In the genomic region with DNA sequence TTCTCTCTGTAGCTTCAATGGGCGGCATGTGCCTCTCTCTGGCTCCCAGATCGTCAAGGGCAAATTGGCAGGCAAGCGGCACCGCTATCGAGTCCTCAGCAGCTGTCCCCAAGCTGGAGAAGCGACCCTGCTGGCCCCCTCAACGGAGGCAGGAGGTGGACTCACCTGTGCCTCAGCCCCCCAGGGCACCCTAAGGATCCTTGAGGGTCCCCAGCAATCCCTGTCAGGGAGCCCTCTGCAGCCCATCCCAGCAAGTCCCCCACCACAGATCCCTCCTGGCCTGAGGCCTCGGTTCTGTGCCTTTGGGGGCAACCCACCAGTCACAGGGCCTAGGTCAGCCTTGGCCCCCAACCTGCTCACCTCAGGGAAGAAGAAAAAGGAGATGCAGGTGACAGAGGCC, we compare ENCODE assay signal across 14 cellular contexts. TPM values are rescaled to one million over a fixed set of nuclear protein-coding genes. Genes with fewer than 3 reads are reported as not detected.
DNase-seq lines count a peak whose midpoint lies in the region; ATAC-seq, FAIRE-seq and TF ChIP-seq lines count a peak whose summit lies in the region.
"Had no signal": no experiment of that assay in that cellular context is flagged by ENCODE, and none has a peak within 500 bp of the region (broad histone marks: within the 10 kb centered on the region; RNA-seq: fewer than 3 reads in every experiment).

No MANE protein-coding gene starts in this region.

- H4K20me1 ChIP-seq in PC-3 (ENCODE audit: low read length) = no peaks in the 10 kb centered on the region

- H2BK120ac ChIP-seq in neuronal stem cell (ENCODE audit: low read depth, low read length) = no peak overlapping the region

- H3K4me3 ChIP-seq in PC-3 (ENCODE audit: low read length) = peak overlapping the region; percentile 97; the same call in 1 of the 2 replicates
- H3K4me3 ChIP-seq in neuronal stem cell (ENCODE audit: low read length in 2 of 2) = no peak overlapping the region
- no peak overlapping the region for H3K4me3 ChIP-seq in kidney (ENCODE audit: low read length in 2 of 2)
- H3K4me3 ChIP-seq: upper lobe of right lung had no signal

- H3K79me1 ChIP-seq in neuronal stem cell (ENCODE audit: low read depth, low read length) = peaks cover 2% of the 10 kb centered on the region

- CTCF ChIA-PET in PC-3 (lab: Charles Lee) = interaction anchor here (1.0 kb wide), 1 partner anchor 71 kb away, joined by 3 read pairs; no protein-coding TSS in a partner anchor

- no peak overlapping the region for H2AK5ac ChIP-seq in neuronal stem cell (ENCODE audit: low read depth, low read length)

- H3K79me2 ChIP-seq in PC-3 (ENCODE audit: low read length) = peaks cover 49% of the 10 kb centered on the region

- peaks cover 4% of the 10 kb centered on the region; the same call in 1 of the 2 replicates for H3K36me3 ChIP-seq in PC-3 (ENCODE audit: low read depth, low read length)
- H3K36me3 ChIP-seq in neuronal stem cell (replicated peaks in 1 of 2; ENCODE audit: control insufficient read depth in 2 of 2, insufficient read depth in 2 of 2, low read length in 2 of 2) = peaks cover 4 to 40% of the 10 kb centered on the region in 2 donors
- H3K36me3 ChIP-seq in kidney (ENCODE audit: control insufficient read depth in 1 of 2, insufficient read depth in 2 of 2, low read length in 2 of 2) = no peaks in the 10 kb centered on the region

- POLR2A ChIA-PET in PC-3 (lab: Charles Lee; ENCODE audit: unreplicated experiment) = no interaction called here

- DNase-seq in activated naive CD4-positive, alpha-beta T cell (lab: John Stamatoyannopoulos, UW) = no peak
- DNase-seq in PC-3 (no peak), chondrocyte (ENCODE audit: low spot score) (no peak), neuronal stem cell (ENCODE audit: low spot score) (no peak), kidney (no peak)
- DNase-seq in stimulated activated naive B cell treated with anti-CD40 and anti-IgM and Interleukin-4, amounts not matched to agents 10 μg/mL and 1 μg/mL and 100 μg/mL, for 72 hours = no peak
- no peak for DNase-seq in NK-92 treated with Interleukin-12 subunit alpha and Interleukin-12 subunit beta, amount 100 ng/mL, for 24 hours (lab: John Stamatoyannopoulos, UW)
- DNase-seq: hypothalamus, KG1, NCI-H1436, NCI-H510A treated with DMSO at 0.1 percent for 48 hours, T1000, upper lobe of right lung had no signal

- H3K23ac ChIP-seq in neuronal stem cell (ENCODE audit: low read depth, low read length, poor library complexity) = no peak overlapping the region

- H3K27ac Mint-ChIP-seq in activated naive CD4-positive, alpha-beta T cell treated with anti-CD3 and anti-CD28 coated beads, Interleukin-2, amount 50 U/mL, for 24 hours = no peak overlapping the region
- H3K27ac Mint-ChIP-seq in chondrocyte (ENCODE audit: unreplicated experiment) = peak overlapping the region; percentile 41
- H3K27ac Mint-ChIP-seq in stimulated activated naive B cell treated with anti-CD40 and anti-IgM and Interleukin-4, amounts not matched to agents 10 μg/mL and 1 μg/mL and 100 μg/mL, for 72 hours = peak overlapping the region; percentile 82

- no CpG with 5 or more reads among the region's 8 CpGs for WGBS in neuronal stem cell (ENCODE audit: extremely low coverage in 2 of 2, insufficient read length in 2 of 2, insufficient replicate concordance in 1 of 2), 2 donors

- no peak overlapping the region for H4K8ac ChIP-seq in neuronal stem cell (ENCODE audit: low read depth, low read length)

- H3K9me2 ChIP-seq in PC-3 (replicated peaks; ENCODE audit: low read length) = no peaks in the 10 kb centered on the region

- no peaks in the 10 kb centered on the region for H3K27me3 ChIP-seq in PC-3 (ENCODE audit: low read length)
- peaks cover 6 to 20% (median 18%) of the 10 kb centered on the region in 3 experiments for H3K27me3 ChIP-seq in neuronal stem cell (ENCODE audit: control insufficient read depth in 3 of 3, insufficient read depth in 3 of 3, low read depth in 1 of 3, low read length in 3 of 3)
- H3K27me3 ChIP-seq: upper lobe of right lung had no signal

- H2BK12ac ChIP-seq in neuronal stem cell (ENCODE audit: low read length) = no peak overlapping the region

- no peak for TF ChIP-seq CTCF in PC-3 (conservative IDR thresholded peaks at IDR 0.05; ENCODE audit: low read depth, low read length)
- TF ChIP-seq CTCF in chondrocyte (IDR thresholded peaks at IDR 0.05) = no peak
- no peak for TF ChIP-seq CTCF in kidney (IDR thresholded peaks at IDR 0.05; ENCODE audit: borderline replicate concordance, extremely low read depth, insufficient read depth)

- BruUV-seq in PC-3 (replicated peaks; lab: Mats Ljungman, UMichigan) = no TSS peak

- no peak for ATAC-seq in PC-3
- no peak for ATAC-seq in stimulated activated naive B cell treated with anti-CD40 and anti-IgM and Interleukin-4, amounts not matched to agents 10 μg/mL and 1 μg/mL and 100 μg/mL, for 72 hours (replicated peaks)
- ATAC-seq: upper lobe of right lung had no signal

- H3K27me3 Mint-ChIP-seq in activated naive CD4-positive, alpha-beta T cell treated with anti-CD3 and anti-CD28 coated beads, Interleukin-2, amount 50 U/mL, for 24 hours = peaks cover 13% of the 10 kb centered on the region
- no peaks in the 10 kb centered on the region for H3K27me3 Mint-ChIP-seq in chondrocyte (ENCODE audit: low read depth)
- H3K27me3 Mint-ChIP-seq in stimulated activated naive B cell treated with anti-CD40 and anti-IgM and Interleukin-4, amounts not matched to agents 10 μg/mL and 1 μg/mL and 100 μg/mL, for 72 hours = peaks cover 22% of the 10 kb centered on the region in 2 donors

- H3K4me1 ChIP-seq in PC-3 (ENCODE audit: insufficient read depth, low read length) (peaks cover 18% of the 10 kb centered on the region; the same call in 1 of the 2 replicates), neuronal stem cell (ENCODE audit: control insufficient read depth in 2 of 2, insufficient read depth in 1 of 2, low read depth in 1 of 2, low read length in 2 of 2) (peaks cover 12 to 16% of the 10 kb centered on the region in 2 donors), kidney (ENCODE audit: control insufficient read depth in 1 of 2, insufficient read depth in 1 of 2, low read depth in 1 of 2, low read length in 2 of 2) (peaks cover 5 to 10% of the 10 kb centered on the region in 2 donors)

- peak overlapping the region; percentile 98 for H3K4me3 Mint-ChIP-seq in activated naive CD4-positive, alpha-beta T cell treated with anti-CD3 and anti-CD28 coated beads, Interleukin-2, amount 50 U/mL, for 24 hours
- H3K4me3 Mint-ChIP-seq in chondrocyte (ENCODE audit: unreplicated experiment) = no peak overlapping the region
- peak overlapping the region; percentile 20 to 67 for H3K4me3 Mint-ChIP-seq in stimulated activated naive B cell treated with anti-CD40 and anti-IgM and Interleukin-4, amounts not matched to agents 10 μg/mL and 1 μg/mL and 100 μg/mL, for 72 hours

- H2AFZ ChIP-seq in PC-3 (ENCODE audit: low read length) (no peak overlapping the region), neuronal stem cell (ENCODE audit: low read length) (no peak overlapping the region)

- peaks cover 50% of the 10 kb centered on the region for H3K4me1 Mint-ChIP-seq in activated naive CD4-positive, alpha-beta T cell treated with anti-CD3 and anti-CD28 coated beads, Interleukin-2, amount 50 U/mL, for 24 hours
- H3K4me1 Mint-ChIP-seq in chondrocyte (ENCODE audit: low read depth) = peaks cover 30% of the 10 kb centered on the region
- peaks cover 38 to 54% of the 10 kb centered on the region in 2 donors for H3K4me1 Mint-ChIP-seq in stimulated activated naive B cell treated with anti-CD40 and anti-IgM and Interleukin-4, amounts not matched to agents 10 μg/mL and 1 μg/mL and 100 μg/mL, for 72 hours

- no peak overlapping the region for H3K4ac ChIP-seq in neuronal stem cell (ENCODE audit: low read length)

- H3K4me2 ChIP-seq in PC-3 (ENCODE audit: low read length) (peak overlapping the region; percentile 84), neuronal stem cell (ENCODE audit: insufficient read depth, low read length, poor library complexity, severe bottlenecking) (no peak overlapping the region)

- FAIRE-seq in kidney (lab: Jason Lieb, UNC) = no peak

- H3K9me3 ChIP-seq in PC-3 (ENCODE audit: low read length) (no peaks in the 10 kb centered on the region), neuronal stem cell (replicated peaks in 1 of 2; ENCODE audit: control insufficient read depth in 2 of 2, insufficient read depth in 1 of 2, low read depth in 1 of 2, low read length in 2 of 2) (no peaks in the 10 kb centered on the region), kidney (ENCODE audit: control insufficient read depth in 1 of 2, low read length in 2 of 2) (no peaks in the 10 kb centered on the region)
- H3K9me3 ChIP-seq: upper lobe of right lung had no signal

- no peak overlapping the region for H2BK15ac ChIP-seq in neuronal stem cell (ENCODE audit: low read length)

- intact Hi-C loops in PC-3 (cut with micrococcal nuclease) (no loop called here), kidney (cut with DNase I) (no loop called here)

- no peaks in the 10 kb centered on the region for H3F3A ChIP-seq in PC-3 (ENCODE audit: low read length, unreplicated experiment)

- no peak overlapping the region for H4K91ac ChIP-seq in neuronal stem cell (ENCODE audit: low read depth, low read length, poor library complexity)

- H2BK5ac ChIP-seq in neuronal stem cell (ENCODE audit: low read length) = no peak overlapping the region

- no peak overlapping the region for H3K18ac ChIP-seq in neuronal stem cell (ENCODE audit: low read length)

- peaks cover 7% of the 10 kb centered on the region for H3K36me3 Mint-ChIP-seq in activated naive CD4-positive, alpha-beta T cell treated with anti-CD3 and anti-CD28 coated beads, Interleukin-2, amount 50 U/mL, for 24 hours
- peaks cover 8% of the 10 kb centered on the region for H3K36me3 Mint-ChIP-seq in chondrocyte (ENCODE audit: low read depth)
- peaks cover 16 to 27% of the 10 kb centered on the region in 2 donors for H3K36me3 Mint-ChIP-seq in stimulated activated naive B cell treated with anti-CD40 and anti-IgM and Interleukin-4, amounts not matched to agents 10 μg/mL and 1 μg/mL and 100 μg/mL, for 72 hours

- no peak overlapping the region for H3K27ac ChIP-seq in PC-3 (ENCODE audit: low read length)
- H3K27ac ChIP-seq in neuronal stem cell (replicated peaks; ENCODE audit: low read length) = no peak overlapping the region
- H3K27ac ChIP-seq in kidney (ENCODE audit: low read depth in 2 of 2, low read length in 2 of 2) = no peak overlapping the region
- H3K27ac ChIP-seq: upper lobe of right lung had no signal

- H3K9ac ChIP-seq in PC-3 (ENCODE audit: low read length) (no peak overlapping the region), neuronal stem cell (ENCODE audit: low read depth, low read length, poor library complexity) (no peak overlapping the region), kidney (ENCODE audit: low read length in 2 of 2) (no peak overlapping the region)

- no peaks in the 10 kb centered on the region for H3K9me3 Mint-ChIP-seq in activated naive CD4-positive, alpha-beta T cell treated with anti-CD3 and anti-CD28 coated beads, Interleukin-2, amount 50 U/mL, for 24 hours
- H3K9me3 Mint-ChIP-seq in chondrocyte (ENCODE audit: low read depth) = no peaks in the 10 kb centered on the region
- H3K9me3 Mint-ChIP-seq in stimulated activated naive B cell treated with anti-CD40 and anti-IgM and Interleukin-4, amounts not matched to agents 10 μg/mL and 1 μg/mL and 100 μg/mL, for 72 hours = no peaks in the 10 kb centered on the region

- no peak overlapping the region for H3K14ac ChIP-seq in neuronal stem cell (ENCODE audit: low read length)

RNA-seq across cellular contexts. Expression of a gene that starts 1.7 kb away (rescaled TPM):
- total RNA-seq in PC-3 (2014; rRNA removed) (25.9 and 43.0 TPM in 2 replicates), chondrocyte (7.3 to 10.4 TPM (median 9.6 TPM) in 3 replicates), kidney (3.9 TPM)
- polyA plus RNA-seq in neuronal stem cell (2013, experiment 1 of 2) = 6.4 TPM
- polyA plus RNA-seq in neuronal stem cell (2013, experiment 2 of 2) = 6.4 TPM
- 2.4 TPM for polyA plus RNA-seq in kidney (ENCODE audit: insufficient read depth, low read depth, low replicate concordance)

RNA-seq across cellular contexts. Expression of a gene that starts 3.3 kb away (rescaled TPM):
- total RNA-seq in PC-3 (2014; rRNA removed) = 28.6 and 36.4 TPM in 2 replicates
- total RNA-seq in chondrocyte = 67.2 to 111 TPM (median 110 TPM) in 3 replicates
- polyA plus RNA-seq in neuronal stem cell (2013, experiment 1 of 2) = 11.0 TPM
- polyA plus RNA-seq in neuronal stem cell (2013, experiment 2 of 2) = 9.8 TPM
- total RNA-seq in kidney = 32.4 TPM
- 21.4 TPM for polyA plus RNA-seq in kidney (ENCODE audit: insufficient read depth, low read depth, low replicate concordance)

RNA-seq across cellular contexts. Expression of a gene that starts 15.6 kb away (rescaled TPM):
- 56.2 and 57.3 TPM in 2 replicates for total RNA-seq in PC-3 (2014; rRNA removed)
- total RNA-seq in chondrocyte = 72.4 to 93.1 TPM (median 77.9 TPM) in 3 replicates
- 90.0 TPM for polyA plus RNA-seq in neuronal stem cell (2013, experiment 1 of 2)
- polyA plus RNA-seq in neuronal stem cell (2013, experiment 2 of 2) = 87.6 TPM
- total RNA-seq in kidney = 60.8 TPM
- 107 TPM for polyA plus RNA-seq in kidney (ENCODE audit: insufficient read depth, low read depth, low replicate concordance)

RNA-seq across cellular contexts. Expression of a gene that starts 37.7 kb away (rescaled TPM):
- total RNA-seq in PC-3 (2014; rRNA removed) (48.0 and 57.5 TPM in 2 replicates), chondrocyte (29.6 to 38.0 TPM (median 32.5 TPM) in 3 replicates), kidney (19.0 TPM)
- 68.8 TPM for polyA plus RNA-seq in neuronal stem cell (2013, experiment 1 of 2)
- polyA plus RNA-seq in neuronal stem cell (2013, experiment 2 of 2) = 73.1 TPM
- 16.7 TPM for polyA plus RNA-seq in kidney (ENCODE audit: insufficient read depth, low read depth, low replicate concordance)

RNA-seq across cellular contexts. Expression of a gene that starts 59.7 kb away (rescaled TPM):
- total RNA-seq in PC-3 (2014; rRNA removed) (35.8 and 60.5 TPM in 2 replicates), chondrocyte (25.5 to 50.9 TPM (median 43.8 TPM) in 3 replicates), kidney (0.98 TPM)
- polyA plus RNA-seq in neuronal stem cell (2013, experiment 1 of 2) = 8.5 TPM
- polyA plus RNA-seq in neuronal stem cell (2013, experiment 2 of 2) = 8.7 TPM
- 0.73 TPM for polyA plus RNA-seq in kidney (ENCODE audit: insufficient read depth, low read depth, low replicate concordance)
